Comparison of ENCODE assay signal across 1 cellular context in genomic region chr15:84151205-84151931, GRCh38.
TF ChIP-seq lines count a peak whose summit lies in the region.

No MANE protein-coding gene starts in this region.

TF ChIP-seq in HEK293, 187 proteins besides CTCF, POLR2A, EP300 and RAD21 (continued from another document):
- no peak for TF ChIP-seq ZSCAN5A (tag by site-specific recombination; IDR thresholded peaks at IDR 0.05)
- TF ChIP-seq ZNF785 (tag by site-specific recombination; IDR thresholded peaks at IDR 0.05) = no peak
- TF ChIP-seq ZNF423 (tag by site-specific recombination; IDR thresholded peaks at IDR 0.05) = no peak
- TF ChIP-seq ZNF341 (tag by site-specific recombination; IDR thresholded peaks at IDR 0.05; ENCODE audit: low read depth) = peak; percentile 88
- TF ChIP-seq WT1 (tag by site-specific recombination; IDR thresholded peaks at IDR 0.05) = 0 out of 2 replicates have a peak, but pooled peaks have one; percentile 26
- no peak for TF ChIP-seq ZBTB1 (tag by site-specific recombination; IDR thresholded peaks at IDR 0.05)
- TF ChIP-seq MEIS1 (CRISPR knock-in tag; IDR thresholded peaks at IDR 0.05; ENCODE audit: borderline replicate concordance) = no peak
- TF ChIP-seq, protein P1, sequence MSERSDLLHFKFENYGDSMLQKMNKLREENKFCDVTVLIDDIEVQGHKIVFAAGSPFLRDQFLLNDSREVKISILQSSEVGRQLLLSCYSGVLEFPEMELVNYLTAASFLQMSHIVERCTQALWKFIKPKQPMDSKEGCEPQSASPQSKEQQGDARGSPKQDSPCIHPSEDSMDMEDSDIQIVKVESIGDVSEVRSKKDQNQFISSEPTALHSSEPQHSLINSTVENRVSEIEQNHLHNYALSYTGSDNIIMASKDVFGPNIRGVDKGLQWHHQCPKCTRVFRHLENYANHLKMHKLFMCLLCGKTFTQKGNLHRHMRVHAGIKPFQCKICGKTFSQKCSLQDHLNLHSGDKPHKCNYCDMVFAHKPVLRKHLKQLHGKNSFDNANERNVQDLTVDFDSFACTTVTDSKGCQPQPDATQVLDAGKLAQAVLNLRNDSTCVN (tag by site-specific recombination; optimal IDR thresholded peaks at IDR 0.05) = no peak
- no peak for TF ChIP-seq ZNF19 (tag by site-specific recombination; IDR thresholded peaks at IDR 0.05; ENCODE audit: low read depth)
- TF ChIP-seq ZNF274 (IDR thresholded peaks at IDR 0.05; ENCODE audit: low read length) = no peak
- no peak for TF ChIP-seq ZNF274 (tag by site-specific recombination; IDR thresholded peaks at IDR 0.05; ENCODE audit: borderline replicate concordance)
- no peak for TF ChIP-seq ZSCAN16 (tag by site-specific recombination; IDR thresholded peaks at IDR 0.05)
- TF ChIP-seq ZNF148 (tag by site-specific recombination; IDR thresholded peaks at IDR 0.05; ENCODE audit: borderline replicate concordance) = no peak
- no peak for TF ChIP-seq ZBTB44 (tag by site-specific recombination; IDR thresholded peaks at IDR 0.05)
- TF ChIP-seq ZNF776 (tag by site-specific recombination; IDR thresholded peaks at IDR 0.05; ENCODE audit: borderline replicate concordance) = no peak
- no peak for TF ChIP-seq ZNF350 (tag by site-specific recombination; IDR thresholded peaks at IDR 0.05)
- TF ChIP-seq ZNF610 (tag by site-specific recombination; IDR thresholded peaks at IDR 0.05; ENCODE audit: borderline replicate concordance) = no peak
- no peak for TF ChIP-seq SETDB1 (IDR thresholded peaks at IDR 0.05; ENCODE audit: insufficient read length, low read length)
- no peak for TF ChIP-seq ZNF266 (tag by site-specific recombination; IDR thresholded peaks at IDR 0.05; ENCODE audit: low read depth)
- no peak for TF ChIP-seq ZNF221 (tag by site-specific recombination; IDR thresholded peaks at IDR 0.05; ENCODE audit: borderline replicate concordance)
- no peak for TF ChIP-seq ZNF518A (tag by site-specific recombination; conservative IDR thresholded peaks at IDR 0.05; ENCODE audit: low read depth)
- TF ChIP-seq ZNF544 (tag by site-specific recombination; IDR thresholded peaks at IDR 0.05) = no peak
- no peak for TF ChIP-seq ZNF394 (tag by site-specific recombination; IDR thresholded peaks at IDR 0.05; ENCODE audit: borderline replicate concordance)
- TF ChIP-seq, protein P2, sequence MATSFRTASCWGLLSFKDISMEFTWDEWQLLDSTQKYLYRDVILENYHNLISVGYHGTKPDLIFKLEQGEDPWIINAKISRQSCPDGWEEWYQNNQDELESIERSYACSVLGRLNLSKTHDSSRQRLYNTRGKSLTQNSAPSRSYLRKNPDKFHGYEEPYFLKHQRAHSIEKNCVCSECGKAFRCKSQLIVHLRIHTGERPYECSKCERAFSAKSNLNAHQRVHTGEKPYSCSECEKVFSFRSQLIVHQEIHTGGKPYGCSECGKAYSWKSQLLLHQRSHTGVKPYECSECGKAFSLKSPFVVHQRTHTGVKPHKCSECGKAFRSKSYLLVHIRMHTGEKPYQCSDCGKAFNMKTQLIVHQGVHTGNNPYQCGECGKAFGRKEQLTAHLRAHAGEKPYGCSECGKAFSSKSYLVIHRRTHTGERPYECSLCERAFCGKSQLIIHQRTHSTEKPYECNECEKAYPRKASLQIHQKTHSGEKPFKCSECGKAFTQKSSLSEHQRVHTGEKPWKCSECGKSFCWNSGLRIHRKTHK (tag by site-specific recombination; IDR thresholded peaks at IDR 0.05) = no peak
- TF ChIP-seq ZNF629 (tag by site-specific recombination; IDR thresholded peaks at IDR 0.05) = no peak
- TF ChIP-seq, protein P3, sequence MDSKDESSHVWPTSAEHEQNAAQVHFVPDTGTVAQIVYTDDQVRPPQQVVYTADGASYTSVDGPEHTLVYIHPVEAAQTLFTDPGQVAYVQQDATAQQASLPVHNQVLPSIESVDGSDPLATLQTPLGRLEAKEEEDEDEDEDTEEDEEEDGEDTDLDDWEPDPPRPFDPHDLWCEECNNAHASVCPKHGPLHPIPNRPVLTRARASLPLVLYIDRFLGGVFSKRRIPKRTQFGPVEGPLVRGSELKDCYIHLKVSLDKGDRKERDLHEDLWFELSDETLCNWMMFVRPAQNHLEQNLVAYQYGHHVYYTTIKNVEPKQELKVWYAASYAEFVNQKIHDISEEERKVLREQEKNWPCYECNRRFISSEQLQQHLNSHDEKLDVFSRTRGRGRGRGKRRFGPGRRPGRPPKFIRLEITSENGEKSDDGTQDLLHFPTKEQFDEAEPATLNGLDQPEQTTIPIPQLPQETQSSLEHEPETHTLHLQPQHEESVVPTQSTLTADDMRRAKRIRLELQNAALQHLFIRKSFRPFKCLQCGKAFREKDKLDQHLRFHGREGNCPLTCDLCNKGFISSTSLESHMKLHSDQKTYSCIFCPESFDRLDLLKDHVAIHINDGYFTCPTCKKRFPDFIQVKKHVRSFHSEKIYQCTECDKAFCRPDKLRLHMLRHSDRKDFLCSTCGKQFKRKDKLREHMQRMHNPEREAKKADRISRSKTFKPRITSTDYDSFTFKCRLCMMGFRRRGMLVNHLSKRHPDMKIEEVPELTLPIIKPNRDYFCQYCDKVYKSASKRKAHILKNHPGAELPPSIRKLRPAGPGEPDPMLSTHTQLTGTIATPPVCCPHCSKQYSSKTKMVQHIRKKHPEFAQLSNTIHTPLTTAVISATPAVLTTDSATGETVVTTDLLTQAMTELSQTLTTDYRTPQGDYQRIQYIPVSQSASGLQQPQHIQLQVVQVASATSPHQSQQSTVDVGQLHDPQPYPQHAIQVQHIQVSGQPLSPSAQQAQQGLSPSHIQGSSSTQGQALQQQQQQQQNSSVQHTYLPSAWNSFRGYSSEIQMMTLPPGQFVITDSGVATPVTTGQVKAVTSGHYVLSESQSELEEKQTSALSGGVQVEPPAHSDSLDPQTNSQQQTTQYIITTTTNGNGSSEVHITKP (tag by site-specific recombination; IDR thresholded peaks at IDR 0.05) = 0 out of 2 replicates have a peak, but pooled peaks have one; percentile 2
- TF ChIP-seq TRIM28 (IDR thresholded peaks at IDR 0.05; ENCODE audit: borderline replicate concordance, low read length) = no peak
- TF ChIP-seq BCL11A (tag by site-specific recombination; IDR thresholded peaks at IDR 0.05; ENCODE audit: low read depth) = no peak
- TF ChIP-seq KLF10 (tag by site-specific recombination; IDR thresholded peaks at IDR 0.05) = no peak
